Comparison of ENCODE assay signal across 16 cellular contexts in genomic region chr5:37619353-37619752, GRCh38.
DNase-seq lines count a peak whose midpoint lies in the region; ATAC-seq and TF ChIP-seq lines count a peak whose summit lies in the region.
"Had no signal": no experiment of that assay in that cellular context is flagged by ENCODE, and none has a peak within 500 bp of the region (broad histone marks: within the 10 kb centered on the region; RNA-seq: fewer than 3 reads in every experiment).

No MANE protein-coding gene starts in this region.

- H2AFZ ChIP-seq in GM23248 (no peak overlapping the region), hepatocyte (no peak overlapping the region)

- H4K20me1 ChIP-seq in GM23248 (ENCODE audit: insufficient read depth) (no peaks in the 10 kb centered on the region), hepatocyte (ENCODE audit: insufficient read depth, poor library complexity, severe bottlenecking) (no peaks in the 10 kb centered on the region)

- DNase-seq in AG04449 (ENCODE audit: low read depth, low spot score) (peak; percentile 44), GM23248 (peak; percentile 78), brain microvascular endothelial cell (peak; percentile 19), hepatocyte (ENCODE audit: low spot score) (peak; percentile 22), NCI-H1417 (lab: John Stamatoyannopoulos, UW) (no peak), testis (no peak), dorsolateral prefrontal cortex (no peak)
- DNase-seq: activated naive CD4-positive, alpha-beta T cell treated with anti-CD3 and anti-CD28 coated beads for 36 hours; AML-193; body of pancreas; COR-L47; NCI-H1694; NCI-H446 treated with DMSO at 0.1 percent for 48 hours; retina had no signal

- TF ChIP-seq POLR2A in testis (IDR thresholded peaks at IDR 0.05): no peak

- POLR2A ChIA-PET in AG04449 (lab: Yijun Ruan, JAX): no interaction called here

- CTCF ChIA-PET in AG04449 (lab: Yijun Ruan, JAX): no interaction called here

- no peaks in the 10 kb centered on the region for H3K27me3 ChIP-seq in GM23248 (replicated peaks; ENCODE audit: insufficient read depth)
- no peaks in the 10 kb centered on the region for H3K27me3 ChIP-seq in brain microvascular endothelial cell (replicated peaks)
- no peaks in the 10 kb centered on the region for H3K27me3 ChIP-seq in hepatocyte
- H3K27me3 ChIP-seq in testis: no peaks in the 10 kb centered on the region
- H3K27me3 ChIP-seq in dorsolateral prefrontal cortex: no peaks in the 10 kb centered on the region
- H3K27me3 ChIP-seq: body of pancreas, esophagus muscularis mucosa had no signal

- H3K4me3 ChIP-seq in AG04449 (ENCODE audit: low read depth, low read length) (no peak overlapping the region), GM23248 (no peak overlapping the region), brain microvascular endothelial cell (ENCODE audit: low read depth, low read length) (no peak overlapping the region), hepatocyte (no peak overlapping the region), testis (no peak overlapping the region), dorsolateral prefrontal cortex (no peak overlapping the region)
- H3K4me3 ChIP-seq: body of pancreas, esophagus muscularis mucosa had no signal

- H3K4me1 ChIP-seq in GM23248 (ENCODE audit: insufficient read depth) (peaks cover 30% of the 10 kb centered on the region), hepatocyte (ENCODE audit: insufficient read depth) (no peaks in the 10 kb centered on the region), testis (no peaks in the 10 kb centered on the region)
- H3K4me1 ChIP-seq: body of pancreas had no signal

- H3K36me3 ChIP-seq in GM23248 (ENCODE audit: low read depth) (no peaks in the 10 kb centered on the region), brain microvascular endothelial cell (replicated peaks) (no peaks in the 10 kb centered on the region), hepatocyte (replicated peaks; ENCODE audit: insufficient read depth, low read depth) (no peaks in the 10 kb centered on the region), testis (ENCODE audit: low read depth, missing control alignments) (no peaks in the 10 kb centered on the region)

- H3K27ac ChIP-seq in GM23248 (peak overlapping the region; percentile 54), brain microvascular endothelial cell (no peak overlapping the region), hepatocyte (no peak overlapping the region), testis (no peak overlapping the region), dorsolateral prefrontal cortex (no peak overlapping the region)
- H3K27ac ChIP-seq: body of pancreas had no signal

- H3F3A ChIP-seq in GM23248 (ENCODE audit: insufficient read depth): peaks cover 37% of the 10 kb centered on the region

- H3K9me2 ChIP-seq in GM23248 (ENCODE audit: insufficient read depth): no peaks in the 10 kb centered on the region
- H3K9me2 ChIP-seq in hepatocyte (replicated peaks; ENCODE audit: insufficient read depth): no peaks in the 10 kb centered on the region

- TF ChIP-seq CTCF in AG04449 (IDR thresholded peaks at IDR 0.05; ENCODE audit: insufficient read depth, low read length, missing control alignments) (no peak), brain microvascular endothelial cell (IDR thresholded peaks at IDR 0.05; ENCODE audit: low read depth, low read length, missing control alignments) (no peak), hepatocyte (IDR thresholded peaks at IDR 0.05; ENCODE audit: poor library complexity) (no peak), testis (IDR thresholded peaks at IDR 0.05) (no peak), dorsolateral prefrontal cortex (IDR thresholded peaks at IDR 0.05 in 54 of 56, conservative IDR thresholded peaks at IDR 0.05 in 2 of 56; ENCODE audit: low read depth in 1 of 56, partially characterized antibody in 56 of 56) (no peak)

- in situ Hi-C loops in GM23248 (cut with MboI): no loop called here
- in situ Hi-C loops in brain microvascular endothelial cell (cut with HindIII; ENCODE audit: low pct_ligation_motif_present, low sequenced_read_pairs): no loop called here

- H3K9me3 ChIP-seq in GM23248 (ENCODE audit: low read depth) (no peaks in the 10 kb centered on the region), hepatocyte (ENCODE audit: low read depth) (no peaks in the 10 kb centered on the region), testis (no peaks in the 10 kb centered on the region)
- H3K9me3 ChIP-seq: body of pancreas, esophagus muscularis mucosa had no signal

- H3K9ac ChIP-seq in GM23248: no peak overlapping the region

- H3K79me2 ChIP-seq in GM23248 (ENCODE audit: insufficient read depth): peaks cover 16% of the 10 kb centered on the region
- no peaks in the 10 kb centered on the region for H3K79me2 ChIP-seq in hepatocyte

- H3K4me2 ChIP-seq in GM23248 (ENCODE audit: unreplicated experiment) (peak overlapping the region; percentile 6), hepatocyte (no peak overlapping the region)

- intact Hi-C loops in testis (cut with DNase I; ENCODE audit: low total_unique reads): no loop called here
- intact Hi-C loops in dorsolateral prefrontal cortex (cut with DNase I): no loop called here

- no peak for ATAC-seq in GM19023 (IDR thresholded peaks at IDR 0.05; ENCODE audit: unreplicated experiment)
- ATAC-seq: body of pancreas had no signal

Comparison
In these comparisons a context has a peak if more than half of its experiments do, and no peak if none do; other contexts are left out.
1. DNase-seq: peak in AG04449 (single experiment), GM23248 (single experiment), brain microvascular endothelial cell (single experiment) and hepatocyte (single experiment); none in NCI-H1417 (0 of 3), testis (single experiment) and dorsolateral prefrontal cortex (0 of 10).